ENCODE assay signal across 8 cellular contexts in the genomic region with DNA sequence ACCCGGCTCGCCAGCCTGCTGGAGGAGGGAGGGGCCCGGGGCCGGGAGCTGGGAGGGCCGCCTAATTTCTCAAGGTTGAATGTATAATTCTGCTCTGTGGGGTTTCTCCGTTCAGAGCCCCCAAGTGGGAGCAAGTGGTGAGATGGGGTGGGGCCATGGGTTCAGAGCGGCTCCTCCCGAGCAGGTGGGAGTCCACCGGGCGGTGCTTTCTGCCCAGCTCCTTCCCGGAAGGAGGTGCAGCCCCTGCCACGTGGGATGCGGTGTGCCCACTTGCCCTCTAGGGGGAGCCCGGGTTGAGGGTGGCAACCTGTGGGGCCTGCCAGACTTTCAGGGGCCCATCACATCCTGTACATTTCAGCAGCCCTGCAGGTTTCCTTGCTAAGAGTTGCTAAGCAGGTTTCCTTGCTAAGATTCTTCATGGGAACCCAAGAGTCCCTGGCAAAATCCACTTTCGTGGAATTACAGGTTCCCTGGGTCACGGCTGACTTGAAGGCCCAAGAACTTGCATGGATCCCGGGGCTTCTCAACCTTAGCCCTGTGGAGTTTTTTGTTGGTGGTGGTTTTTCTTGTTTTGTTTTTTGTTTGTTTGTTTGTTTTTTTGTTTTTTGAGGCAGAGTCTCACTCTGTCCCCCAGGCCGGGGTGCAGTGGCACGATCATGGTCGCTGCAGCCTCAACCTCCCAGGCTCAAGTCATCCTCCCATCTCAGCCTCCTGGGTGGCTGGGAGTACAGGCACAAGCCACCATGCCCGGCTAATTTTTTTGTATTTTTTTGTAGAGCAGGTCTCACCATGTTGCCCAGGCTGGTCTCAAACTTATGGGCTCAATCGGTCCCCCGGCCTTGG.
DNase-seq lines count a peak whose midpoint lies in the region; ATAC-seq, FAIRE-seq and TF ChIP-seq lines count a peak whose summit lies in the region.

No MANE protein-coding gene starts in this region.

- no peak overlapping the region for H3K4me3 ChIP-seq in BJ (ENCODE audit: low read depth, low read length)
- no peak overlapping the region for H3K4me3 ChIP-seq in HAP-1
- H3K4me3 ChIP-seq in small intestine (ENCODE audit: low read depth in 1 of 2, low read length in 2 of 2), result no peak overlapping the region

- H3K36me3 ChIP-seq in BJ (ENCODE audit: control insufficient read depth, insufficient read depth, low read length), result no peaks in the 10 kb centered on the region; the same call in 1 of the 2 replicates
- H3K36me3 ChIP-seq in HAP-1 (replicated peaks), result no peaks in the 10 kb centered on the region
- H3K36me3 ChIP-seq in small intestine (ENCODE audit: control insufficient read depth in 2 of 2, insufficient read depth in 2 of 2, low read length in 2 of 2), result no peaks in the 10 kb centered on the region

- H3K27me3 ChIP-seq in BJ (ENCODE audit: control insufficient read depth, insufficient read depth, low read length) (no peaks in the 10 kb centered on the region), HAP-1 (ENCODE audit: low read depth) (no peaks in the 10 kb centered on the region), small intestine (ENCODE audit: control insufficient read depth in 2 of 2, insufficient read depth in 2 of 2, low read length in 2 of 2) (no peaks in the 10 kb centered on the region)

- FAIRE-seq in small intestine (lab: Jason Lieb, UNC), result no peak

- CTCF ChIA-PET in BJ (lab: Yijun Ruan, JAX), result interaction anchor here (0.9 to 2.5 kb wide), 8 partner anchors 13 to 302 kb away, joined by 3 to 7 read pairs (median 4); no protein-coding TSS in a partner anchor

- peak; percentile 83 for TF ChIP-seq CTCF in BJ (IDR thresholded peaks at IDR 0.05; ENCODE audit: insufficient read depth, low read depth, low read length)
- peak; percentile 69 for TF ChIP-seq CTCF in glutamatergic neuron (IDR thresholded peaks at IDR 0.05; ENCODE audit: partially characterized antibody, unreplicated experiment)

- H3K9me3 ChIP-seq in HAP-1 (no peaks in the 10 kb centered on the region; the same call in 1 of the 2 replicates), small intestine (ENCODE audit: control insufficient read depth, low read depth) (no peaks in the 10 kb centered on the region)

- H3K27me3 Mint-ChIP-seq in activated T-cell treated with anti-CD3 and anti-CD28 coated beads, Interleukin-2, amount 50 U/mL, for 72 hours (ENCODE audit: low read depth), result no peaks in the 10 kb centered on the region
- H3K27me3 Mint-ChIP-seq in glutamatergic neuron (ENCODE audit: unreplicated experiment), result peaks cover 12% of the 10 kb centered on the region

- H3K4me1 ChIP-seq in HAP-1, result no peaks in the 10 kb centered on the region; the same call in 1 of the 2 replicates
- H3K4me1 ChIP-seq in small intestine (ENCODE audit: control insufficient read depth in 2 of 2, insufficient read depth in 1 of 2, low read depth in 1 of 2, low read length in 1 of 2), result no peaks in the 10 kb centered on the region

- TF ChIP-seq POLR2A in GM18505 (IDR thresholded peaks at IDR 0.05; ENCODE audit: borderline replicate concordance, extremely low read depth, insufficient read depth, insufficient read length), result no peak

- H3K36me3 Mint-ChIP-seq in activated T-cell treated with anti-CD3 and anti-CD28 coated beads, Interleukin-2, amount 50 U/mL, for 72 hours (ENCODE audit: insufficient read depth in 2 of 2), result peaks cover 2 to 6% of the 10 kb centered on the region in 2 donors
- no peaks in the 10 kb centered on the region for H3K36me3 Mint-ChIP-seq in glutamatergic neuron (ENCODE audit: unreplicated experiment)

- peaks cover 3 to 7% of the 10 kb centered on the region in 2 donors for H3K9me3 Mint-ChIP-seq in activated T-cell treated with anti-CD3 and anti-CD28 coated beads, Interleukin-2, amount 50 U/mL, for 72 hours
- H3K9me3 Mint-ChIP-seq in glutamatergic neuron (ENCODE audit: unreplicated experiment), result peaks cover 18% of the 10 kb centered on the region

- DNase-seq in BJ (ENCODE audit: low read depth) (no peak), HAP-1 (ENCODE audit: low spot score in 2 of 2) (peak; percentile 17 to 85), RKO (ENCODE audit: low spot score) (peak; percentile 61), glutamatergic neuron (peak; percentile 58), small intestine (peak; percentile 71)
- DNase-seq in activated T-cell treated with anti-CD3 and anti-CD28 coated beads, Interleukin-2, amount 50 U/mL, for 72 hours, result peak; percentile 82 to 84

- in situ Hi-C loops in HAP-1 (cut with MboI; ENCODE audit: low sequenced_read_pairs), result loop anchor here (10.0 kb wide), 1 partner anchor 188 kb away; no protein-coding TSS in a partner anchor

- peak; percentile 73 to 77 for ATAC-seq in activated T-cell treated with anti-CD3 and anti-CD28 coated beads, Interleukin-2, amount 50 U/mL, for 72 hours (replicated peaks in 1 of 2)
- ATAC-seq in GM18517 (IDR thresholded peaks at IDR 0.05; ENCODE audit: unreplicated experiment) (no peak), GM18505 (IDR thresholded peaks at IDR 0.05; ENCODE audit: unreplicated experiment) (no peak)

- POLR2A ChIA-PET in BJ (lab: Charles Lee), result no interaction called here

- no peak overlapping the region for H3K27ac ChIP-seq in small intestine (ENCODE audit: low read depth in 1 of 2, low read length in 1 of 2)

- 38 to 57% (median 41%) methylated on average over 23 of the region's 23 CpGs for WGBS in small intestine, 3 donors

- H3K27ac Mint-ChIP-seq in activated T-cell treated with anti-CD3 and anti-CD28 coated beads, Interleukin-2, amount 50 U/mL, for 72 hours, result no peak overlapping the region
- no peak overlapping the region for H3K27ac Mint-ChIP-seq in glutamatergic neuron (ENCODE audit: unreplicated experiment)

- peaks cover 5% of the 10 kb centered on the region for H3K4me1 Mint-ChIP-seq in activated T-cell treated with anti-CD3 and anti-CD28 coated beads, Interleukin-2, amount 50 U/mL, for 72 hours (ENCODE audit: low read depth)
- peaks cover 23% of the 10 kb centered on the region for H3K4me1 Mint-ChIP-seq in glutamatergic neuron (ENCODE audit: low read depth, unreplicated experiment)

- peak overlapping the region in 1 of 2 donors; percentile 17 for H3K4me3 Mint-ChIP-seq in activated T-cell treated with anti-CD3 and anti-CD28 coated beads, Interleukin-2, amount 50 U/mL, for 72 hours
- no peak overlapping the region for H3K4me3 Mint-ChIP-seq in glutamatergic neuron (ENCODE audit: unreplicated experiment)

Comparison
In these comparisons a context has a peak if more than half of its experiments do, and no peak if none do; other contexts are left out.
1. ATAC-seq: peak in activated T-cell treated with anti-CD3 and anti-CD28 coated beads, Interleukin-2, amount 50 U/mL, for 72 hours (2 of 2); none in GM18517 (single experiment) and GM18505 (single experiment).